29 cellular contexts compared by ENCODE assay signal in genomic region chr15:52795464-52796227, GRCh38. TPM values are rescaled to one million over a fixed set of nuclear protein-coding genes. Genes with fewer than 3 reads are reported as not detected.
A peak's percentile ranks its signal among the peaks of the same experiment; 100 is the strongest.
DNase-seq lines count a peak whose midpoint lies in the region; ATAC-seq and TF ChIP-seq lines count a peak whose summit lies in the region.
"Had no signal": no experiment of that assay in that cellular context is flagged by ENCODE, and none has a peak within 500 bp of the region (broad histone marks: within the 10 kb centered on the region; RNA-seq: fewer than 3 reads in every experiment).

No MANE protein-coding gene starts in this region.

- peaks cover 97% of the 10 kb centered on the region for H3K27me3 Mint-ChIP-seq in activated CD8-positive, alpha-beta memory T cell treated with anti-CD3 and anti-CD28 coated beads, Interleukin-2, amount 10 ng/mL, durations not matched to agents 7 days and 5 days
- peaks cover 35% of the 10 kb centered on the region for H3K27me3 Mint-ChIP-seq in glutamatergic neuron (ENCODE audit: unreplicated experiment)
- H3K27me3 Mint-ChIP-seq in activated T-helper 17 cell treated with anti-CD3 and anti-CD28 coated beads, Interleukin-2, amount 50 U/mL, for 72 hours = peaks cover 68% of the 10 kb centered on the region

- no peak for DNase-seq in activated CD8-positive, alpha-beta memory T cell treated with anti-CD3 and anti-CD28 coated beads, Interleukin-2, amount 10 ng/mL, durations not matched to agents 7 days and 5 days
- no peak for DNase-seq in activated CD8-positive, alpha-beta memory T cell treated with anti-CD3 and anti-CD28 coated beads, Interleukin-2, amount 50 U/mL, for 4 hours
- DNase-seq in glutamatergic neuron (no peak), neuronal stem cell (ENCODE audit: low spot score) (no peak), HT-29 (ENCODE audit: low spot score) (no peak), SKM-1 (lab: John Stamatoyannopoulos, UW; ENCODE audit: unreplicated experiment) (no peak)
- DNase-seq: ACHN; activated T-cell treated with anti-CD3 and anti-CD28 coated beads, Interleukin-2, amount 50 U/mL, for 4 hours; body of pancreas; Caco-2; DMS79 treated with DMSO at 0.1 percent for 48 hours; effector CD4-positive, alpha-beta T cell; erythroblast; heart right ventricle; immature natural killer cell; NCI-H1048; NCI-H1694 treated with DMSO at 0.1 percent for 48 hours; NCI-H2171 treated with DMSO at 0.1 percent for 48 hours; NCI-H526 treated with DMSO at 0.1 percent for 48 hours had no signal

- no peak for ATAC-seq in activated CD8-positive, alpha-beta memory T cell treated with anti-CD3 and anti-CD28 coated beads, Interleukin-2, amount 10 ng/mL, durations not matched to agents 7 days and 5 days
- ATAC-seq in activated T-helper 17 cell treated with anti-CD3 and anti-CD28 coated beads, Interleukin-2, amount 50 U/mL, for 72 hours (replicated peaks) = no peak
- ATAC-seq: activated T-cell treated with anti-CD3 and anti-CD28 coated beads, Interleukin-2, amount 50 U/mL, for 4 hours; body of pancreas; heart right ventricle; left lobe of liver; sciatic nerve had no signal

- peaks cover 2% of the 10 kb centered on the region for H3K4me1 Mint-ChIP-seq in activated CD8-positive, alpha-beta memory T cell treated with anti-CD3 and anti-CD28 coated beads, Interleukin-2, amount 10 ng/mL, durations not matched to agents 7 days and 5 days
- peaks cover 27% of the 10 kb centered on the region for H3K4me1 Mint-ChIP-seq in glutamatergic neuron (ENCODE audit: low read depth, unreplicated experiment)
- peaks cover 5% of the 10 kb centered on the region for H3K4me1 Mint-ChIP-seq in activated T-helper 17 cell treated with anti-CD3 and anti-CD28 coated beads, Interleukin-2, amount 50 U/mL, for 72 hours

- H4K8ac ChIP-seq in neuronal stem cell (ENCODE audit: low read depth, low read length) = no peak overlapping the region

- H3K4ac ChIP-seq in neuronal stem cell (ENCODE audit: low read length) = no peak overlapping the region

- H2BK12ac ChIP-seq in neuronal stem cell (ENCODE audit: low read length) = no peak overlapping the region

- H2BK5ac ChIP-seq in neuronal stem cell (ENCODE audit: low read length) = peak overlapping the region; percentile 15

- no peak overlapping the region for H3K4me3 Mint-ChIP-seq in activated CD8-positive, alpha-beta memory T cell treated with anti-CD3 and anti-CD28 coated beads, Interleukin-2, amount 10 ng/mL, durations not matched to agents 7 days and 5 days
- peak overlapping the region; percentile 73 for H3K4me3 Mint-ChIP-seq in glutamatergic neuron (ENCODE audit: unreplicated experiment)
- no peak overlapping the region for H3K4me3 Mint-ChIP-seq in activated T-helper 17 cell treated with anti-CD3 and anti-CD28 coated beads, Interleukin-2, amount 50 U/mL, for 72 hours
- H3K4me3 Mint-ChIP-seq: activated T-cell treated with anti-CD3 and anti-CD28 coated beads, Interleukin-2, amount 50 U/mL, for 4 hours; stimulated activated naive CD8-positive, alpha-beta T cell treated with anti-CD3 and anti-CD28 coated beads, Interleukin-15, Interleukin-2, amounts not matched to agents 100 ng/mL and 50 ng/mL, for 24 hours had no signal

- peak overlapping the region; percentile 73 for H3K27ac Mint-ChIP-seq in activated CD8-positive, alpha-beta memory T cell treated with anti-CD3 and anti-CD28 coated beads, Interleukin-2, amount 10 ng/mL, durations not matched to agents 7 days and 5 days
- H3K27ac Mint-ChIP-seq in glutamatergic neuron (ENCODE audit: unreplicated experiment) = no peak overlapping the region
- H3K27ac Mint-ChIP-seq in activated T-helper 17 cell treated with anti-CD3 and anti-CD28 coated beads, Interleukin-2, amount 50 U/mL, for 72 hours = no peak overlapping the region
- H3K27ac Mint-ChIP-seq: immature natural killer cell; stimulated activated naive CD8-positive, alpha-beta T cell treated with anti-CD3 and anti-CD28 coated beads, Interleukin-15, Interleukin-2, amounts not matched to agents 100 ng/mL and 50 ng/mL, for 24 hours had no signal

- H3K4me1 ChIP-seq in HUES64 (ENCODE audit: insufficient read depth, low read length) (peaks cover 79% of the 10 kb centered on the region), neuronal stem cell (ENCODE audit: control insufficient read depth in 2 of 2, insufficient read depth in 1 of 2, low read depth in 1 of 2, low read length in 2 of 2) (peaks cover 7 to 8% of the 10 kb centered on the region in 2 donors)
- H3K4me1 ChIP-seq: Caco-2, SJSA1 had no signal

- peaks cover 100% of the 10 kb centered on the region for H3K27me3 ChIP-seq in HUES64 (ENCODE audit: insufficient read depth, low read length)
- H3K27me3 ChIP-seq in neuronal stem cell (ENCODE audit: control insufficient read depth in 3 of 3, insufficient read depth in 3 of 3, low read depth in 1 of 3, low read length in 3 of 3) = peaks cover 46 to 99% (median 99%) of the 10 kb centered on the region in 3 experiments
- H3K27me3 ChIP-seq: body of pancreas had no signal

- H3K27ac ChIP-seq in HUES64 (ENCODE audit: low read depth, low read length) (no peak overlapping the region), neuronal stem cell (replicated peaks; ENCODE audit: low read length) (no peak overlapping the region)
- H3K27ac ChIP-seq: BLaER1, body of pancreas, heart right ventricle, SJSA1 had no signal

- peaks cover 1% of the 10 kb centered on the region for H3K36me3 Mint-ChIP-seq in activated CD8-positive, alpha-beta memory T cell treated with anti-CD3 and anti-CD28 coated beads, Interleukin-2, amount 10 ng/mL, durations not matched to agents 7 days and 5 days
- no peaks in the 10 kb centered on the region for H3K36me3 Mint-ChIP-seq in glutamatergic neuron (ENCODE audit: unreplicated experiment)
- H3K36me3 Mint-ChIP-seq in activated T-helper 17 cell treated with anti-CD3 and anti-CD28 coated beads, Interleukin-2, amount 50 U/mL, for 72 hours (ENCODE audit: low read depth) = peaks cover 9% of the 10 kb centered on the region

- H3K36me3 ChIP-seq in HUES64 (ENCODE audit: insufficient read depth, low read length) = no peaks in the 10 kb centered on the region; the same call in 1 of the 2 replicates
- H3K36me3 ChIP-seq in neuronal stem cell (replicated peaks in 1 of 2; ENCODE audit: control insufficient read depth in 2 of 2, insufficient read depth in 2 of 2, low read length in 2 of 2) = no peaks in the 10 kb centered on the region
- H3K36me3 ChIP-seq: BLaER1, heart right ventricle, SJSA1 had no signal

- H3K4me3 ChIP-seq in HUES64 (ENCODE audit: low read length) (peak overlapping the region; percentile 13; the same call in 1 of the 2 replicates), neuronal stem cell (ENCODE audit: low read length in 2 of 2) (no peak overlapping the region)
- H3K4me3 ChIP-seq: body of pancreas, heart right ventricle, SJSA1 had no signal

- H3K4me2 ChIP-seq in neuronal stem cell (ENCODE audit: insufficient read depth, low read length, poor library complexity, severe bottlenecking) = no peak overlapping the region
- H3K4me2 ChIP-seq: BLaER1 had no signal

- CTCF ChIA-PET in activated CD8-positive, alpha-beta memory T cell treated with anti-CD3 and anti-CD28 coated beads, Interleukin-2, amount 10 ng/mL, durations not matched to agents 7 days and 5 days (lab: Charles Lee) = no interaction called here

- H3K23ac ChIP-seq in neuronal stem cell (ENCODE audit: low read depth, low read length, poor library complexity) = peak overlapping the region; percentile 17

- H2AK5ac ChIP-seq in neuronal stem cell (ENCODE audit: low read depth, low read length) = peak overlapping the region; percentile 10

- peak overlapping the region; percentile 41 for H3K18ac ChIP-seq in neuronal stem cell (ENCODE audit: low read length)

- WGBS in HUES64 = 32% methylated on average over 31 of the region's 31 CpGs
- no CpG with 5 or more reads among the region's 31 CpGs for WGBS in neuronal stem cell (ENCODE audit: extremely low coverage in 2 of 2, insufficient read length in 2 of 2, insufficient replicate concordance in 1 of 2), 2 donors

- H2AFZ ChIP-seq in neuronal stem cell (ENCODE audit: low read length) = no peak overlapping the region

- no peak overlapping the region for H3K14ac ChIP-seq in neuronal stem cell (ENCODE audit: low read length)

- H3K9me3 Mint-ChIP-seq in activated CD8-positive, alpha-beta memory T cell treated with anti-CD3 and anti-CD28 coated beads, Interleukin-2, amount 10 ng/mL, durations not matched to agents 7 days and 5 days (ENCODE audit: low read depth) = no peaks in the 10 kb centered on the region
- H3K9me3 Mint-ChIP-seq in glutamatergic neuron (ENCODE audit: unreplicated experiment) = peaks cover 20% of the 10 kb centered on the region
- H3K9me3 Mint-ChIP-seq in activated T-helper 17 cell treated with anti-CD3 and anti-CD28 coated beads, Interleukin-2, amount 50 U/mL, for 72 hours = peaks cover 4% of the 10 kb centered on the region
- H3K9me3 Mint-ChIP-seq: stimulated activated naive CD8-positive, alpha-beta T cell treated with anti-CD3 and anti-CD28 coated beads, Interleukin-15, Interleukin-2, amounts not matched to agents 100 ng/mL and 50 ng/mL, for 24 hours had no signal

- TF ChIP-seq CTCF in glutamatergic neuron (IDR thresholded peaks at IDR 0.05; ENCODE audit: partially characterized antibody, unreplicated experiment) = no peak

- no peak overlapping the region for H4K91ac ChIP-seq in neuronal stem cell (ENCODE audit: low read depth, low read length, poor library complexity)

- no peak overlapping the region for H3K9ac ChIP-seq in HUES64 (ENCODE audit: low read depth, low read length)
- no peak overlapping the region for H3K9ac ChIP-seq in neuronal stem cell (ENCODE audit: low read depth, low read length, poor library complexity)
- H3K9ac ChIP-seq: BLaER1 had no signal

- H2BK15ac ChIP-seq in neuronal stem cell (ENCODE audit: low read length) = peak overlapping the region; percentile 27

- peak overlapping the region; percentile 28 for H2BK120ac ChIP-seq in neuronal stem cell (ENCODE audit: low read depth, low read length)

- no peaks in the 10 kb centered on the region for H3K79me1 ChIP-seq in neuronal stem cell (ENCODE audit: low read depth, low read length)

- H3K9me3 ChIP-seq in HUES64 (ENCODE audit: insufficient read depth, low read depth, low read length) (no peaks in the 10 kb centered on the region), neuronal stem cell (replicated peaks in 1 of 2; ENCODE audit: control insufficient read depth in 2 of 2, insufficient read depth in 1 of 2, low read depth in 1 of 2, low read length in 2 of 2) (peaks cover 4 to 18% of the 10 kb centered on the region in 2 donors)
- H3K9me3 ChIP-seq: body of pancreas, Caco-2, heart right ventricle had no signal

RNA-seq across cellular contexts. Expression of gene ONECUT1, which starts 5.5 kb away (rescaled TPM):
- not detected for total RNA-seq in activated CD8-positive, alpha-beta memory T cell treated with anti-CD3 and anti-CD28 coated beads, Interleukin-2, amount 10 ng/mL, durations not matched to agents 7 days and 5 days
- 2.1 TPM for polyA plus RNA-seq in HUES64 (2013, experiment 1 of 2)
- polyA plus RNA-seq in HUES64 (2013, experiment 2 of 2) = 5.1 TPM
- total RNA-seq in glutamatergic neuron (ENCODE audit: unreplicated experiment) = 48.9 TPM
- 0.24 TPM for polyA plus RNA-seq in neuronal stem cell (2013, experiment 1 of 2)
- polyA plus RNA-seq in neuronal stem cell (2013, experiment 2 of 2) = 0.24 TPM
- not detected for total RNA-seq in activated T-helper 17 cell treated with anti-CD3 and anti-CD28 coated beads, Interleukin-2, amount 50 U/mL, for 72 hours
- total RNA-seq in HT-29 (2014; rRNA removed; shearing (Covaris generic)) = not detected in 2 replicates
- total RNA-seq: fibroblast of villous mesenchyme; mesenteric fat pad; sciatic nerve; SJSA1; T-helper 1 cell treated with Interleukin-12 subunit alpha and Interleukin-12 subunit beta and Interleukin-4 antibody, amounts not matched to agents 30 ng/mL and 1 ng/mL, for 36 hours had no signal
- polyA plus RNA-seq: heart right ventricle, immature natural killer cell had no signal

Comparison
In these comparisons a context has a peak if more than half of its experiments do, and no peak if none do; other contexts are left out.
1. RNA of gene ONECUT1, which starts 5.5 kb away (total RNA-seq): 48.9 TPM in glutamatergic neuron (single experiment); not detected in activated CD8-positive, alpha-beta memory T cell treated with anti-CD3 and anti-CD28 coated beads, Interleukin-2, amount 10 ng/mL, durations not matched to agents 7 days and 5 days, not detected in activated T-helper 17 cell treated with anti-CD3 and anti-CD28 coated beads, Interleukin-2, amount 50 U/mL, for 72 hours and not detected in HT-29; every median in the first group is over 10 times any median in the second.